In genomic region chr17:17935321-17936271, GRCh38 we compare ENCODE assay signal across 1 cellular context.
TF ChIP-seq lines count a peak whose summit lies in the region.

No MANE protein-coding gene starts in this region.

TF ChIP-seq in WTC11, 78 proteins besides CTCF, POLR2A, EP300 and RAD21 (continued from another document):
- TF ChIP-seq ZNF512 (CRISPR knock-in tag; IDR thresholded peaks at IDR 0.05; ENCODE audit: borderline replicate concordance) (no peak), NR1H2 (CRISPR knock-in tag; IDR thresholded peaks at IDR 0.05) (no peak)
TF ChIP-seq in WTC11: peak in this region for 0.
